Comparison of ENCODE assay signal across 8 cellular contexts in genomic region chr15:45377630-45378148, GRCh38. TPM values are rescaled to one million over a fixed set of nuclear protein-coding genes. Genes with fewer than 3 reads are reported as not detected.
DNase-seq lines count a peak whose midpoint lies in the region; ATAC-seq lines count a peak whose summit lies in the region.

No MANE protein-coding gene starts in this region.

- peaks cover 74% of the 10 kb centered on the region for H3K27me3 Mint-ChIP-seq in activated T-helper 1 cell treated with anti-CD3 and anti-CD28 coated beads, Interleukin-12 subunit alpha, Interleukin-12 subunit beta, Interleukin-2, Interleukin-4 antibody, amounts not matched to agents 30 ng/mL and 10 ng/mL and 1 ng/mL, durations not matched to agents 14 hours and 24 hours and 36 hours (ENCODE audit: insufficient read depth)

- H3K4me1 ChIP-seq in rectal smooth muscle tissue (ENCODE audit: control insufficient read depth, insufficient read depth, low read length): peaks cover 18% of the 10 kb centered on the region

- peak; percentile 15 for ATAC-seq in HG03139 (IDR thresholded peaks at IDR 0.05; ENCODE audit: unreplicated experiment)
- ATAC-seq in left ventricle myocardium superior: peak; percentile 55

- no peaks in the 10 kb centered on the region for H3K36me3 ChIP-seq in rectal smooth muscle tissue (ENCODE audit: control insufficient read depth, insufficient read depth, low read length)

- peak; percentile 6 for DNase-seq in activated CD4-positive, alpha-beta T cell treated with anti-CD3 and anti-CD28 coated beads for 48 hours
- DNase-seq in activated CD4-positive, alpha-beta T cell treated with anti-CD3 and anti-CD28 coated beads for 4 hours: no peak
- no peak for DNase-seq in activated T-helper 1 cell treated with anti-CD3 and anti-CD28 coated beads, Interleukin-12 subunit alpha, Interleukin-12 subunit beta, Interleukin-2, Interleukin-4 antibody, amounts not matched to agents 30 ng/mL and 10 ng/mL and 1 ng/mL, durations not matched to agents 14 hours and 24 hours and 36 hours (ENCODE audit: low spot score)
- peak; percentile 62 for DNase-seq in left ventricle myocardium superior
- no peak for DNase-seq in RPMI8226
- no peak for DNase-seq in SW 1271 (lab: John Stamatoyannopoulos, UW)

- peak overlapping the region; percentile 63 for H3K9ac ChIP-seq in rectal smooth muscle tissue (ENCODE audit: low read length)

- no peaks in the 10 kb centered on the region for H3K9me3 Mint-ChIP-seq in activated T-helper 1 cell treated with anti-CD3 and anti-CD28 coated beads, Interleukin-12 subunit alpha, Interleukin-12 subunit beta, Interleukin-2, Interleukin-4 antibody, amounts not matched to agents 30 ng/mL and 10 ng/mL and 1 ng/mL, durations not matched to agents 14 hours and 24 hours and 36 hours

- no peaks in the 10 kb centered on the region for H3K36me3 Mint-ChIP-seq in activated T-helper 1 cell treated with anti-CD3 and anti-CD28 coated beads, Interleukin-12 subunit alpha, Interleukin-12 subunit beta, Interleukin-2, Interleukin-4 antibody, amounts not matched to agents 30 ng/mL and 10 ng/mL and 1 ng/mL, durations not matched to agents 14 hours and 24 hours and 36 hours (ENCODE audit: low read depth)

- H3K27ac ChIP-seq in rectal smooth muscle tissue (ENCODE audit: low read depth, low read length): peak overlapping the region; percentile 84

- no peak overlapping the region for H3K27ac Mint-ChIP-seq in activated T-helper 1 cell treated with anti-CD3 and anti-CD28 coated beads, Interleukin-12 subunit alpha, Interleukin-12 subunit beta, Interleukin-2, Interleukin-4 antibody, amounts not matched to agents 30 ng/mL and 10 ng/mL and 1 ng/mL, durations not matched to agents 14 hours and 24 hours and 36 hours

- intact Hi-C loops in activated T-helper 1 cell treated with anti-CD3 and anti-CD28 coated beads, Interleukin-12 subunit alpha, Interleukin-12 subunit beta, Interleukin-2, Interleukin-4 antibody, amounts not matched to agents 30 ng/mL and 10 ng/mL and 1 ng/mL, durations not matched to agents 14 hours and 24 hours and 36 hours (cut with micrococcal nuclease): loop anchor here (5.0 kb wide), 1 partner anchor 260 kb away; no protein-coding TSS in a partner anchor
- intact Hi-C loops in left ventricle myocardium superior (cut with micrococcal nuclease): no loop called here

- peak overlapping the region; percentile 88 for H3K4me3 ChIP-seq in rectal smooth muscle tissue (ENCODE audit: low read length)

- H3K4me3 Mint-ChIP-seq in activated T-helper 1 cell treated with anti-CD3 and anti-CD28 coated beads, Interleukin-12 subunit alpha, Interleukin-12 subunit beta, Interleukin-2, Interleukin-4 antibody, amounts not matched to agents 30 ng/mL and 10 ng/mL and 1 ng/mL, durations not matched to agents 14 hours and 24 hours and 36 hours: peak overlapping the region; percentile 64

- H3K4me1 Mint-ChIP-seq in activated T-helper 1 cell treated with anti-CD3 and anti-CD28 coated beads, Interleukin-12 subunit alpha, Interleukin-12 subunit beta, Interleukin-2, Interleukin-4 antibody, amounts not matched to agents 30 ng/mL and 10 ng/mL and 1 ng/mL, durations not matched to agents 14 hours and 24 hours and 36 hours (ENCODE audit: low read depth): peaks cover 7% of the 10 kb centered on the region

- H3K27me3 ChIP-seq in rectal smooth muscle tissue (ENCODE audit: control insufficient read depth, insufficient read depth, low read length): no peaks in the 10 kb centered on the region

RNA-seq across cellular contexts. Expression of gene GATM, which starts 0.7 kb away (rescaled TPM):
- total RNA-seq in activated T-helper 1 cell treated with anti-CD3 and anti-CD28 coated beads, Interleukin-12 subunit alpha, Interleukin-12 subunit beta, Interleukin-2, Interleukin-4 antibody, amounts not matched to agents 30 ng/mL and 10 ng/mL and 1 ng/mL, durations not matched to agents 14 hours and 24 hours and 36 hours: 0.86 and 1.0 TPM in 2 replicates
- total RNA-seq in left ventricle myocardium superior: 56.4 TPM

Comparison
In these comparisons a context has a peak if more than half of its experiments do, and no peak if none do; other contexts are left out.
1. DNase-seq: peak in activated CD4-positive, alpha-beta T cell treated with anti-CD3 and anti-CD28 coated beads for 48 hours (single experiment) and left ventricle myocardium superior (single experiment); none in activated CD4-positive, alpha-beta T cell treated with anti-CD3 and anti-CD28 coated beads for 4 hours (0 of 2), activated T-helper 1 cell treated with anti-CD3 and anti-CD28 coated beads, Interleukin-12 subunit alpha, Interleukin-12 subunit beta, Interleukin-2, Interleukin-4 antibody, amounts not matched to agents 30 ng/mL and 10 ng/mL and 1 ng/mL, durations not matched to agents 14 hours and 24 hours and 36 hours (single experiment), RPMI8226 (single experiment) and SW 1271 (0 of 2).
2. RNA of gene GATM, which starts 0.7 kb away (total RNA-seq): 56.4 TPM in left ventricle myocardium superior (single experiment); 0.86 to 1.0 TPM in activated T-helper 1 cell treated with anti-CD3 and anti-CD28 coated beads, Interleukin-12 subunit alpha, Interleukin-12 subunit beta, Interleukin-2, Interleukin-4 antibody, amounts not matched to agents 30 ng/mL and 10 ng/mL and 1 ng/mL, durations not matched to agents 14 hours and 24 hours and 36 hours; every median in the first group is over 10 times any median in the second.